In genomic region chr14:65414961-65415589, GRCh38 we compare ENCODE assay signal across 8 cellular contexts. TPM values are rescaled to one million over a fixed set of nuclear protein-coding genes. Genes with fewer than 3 reads are reported as not detected.
DNase-seq lines count a peak whose midpoint lies in the region; ATAC-seq and TF ChIP-seq lines count a peak whose summit lies in the region.

No MANE protein-coding gene starts in this region.

- TF ChIP-seq CTCF in LNCAP (IDR thresholded peaks at IDR 0.05), result peak; percentile 68

- CTCF ChIA-PET in activated naive CD4-positive, alpha-beta T cell treated with anti-CD3 and anti-CD28 coated beads, Interleukin-2, amount 10 ng/mL, durations not matched to agents 7 days and 5 days (lab: Charles Lee), result interaction anchor here (0.5 to 6.3 kb wide), 43 partner anchors 9 to 944 kb away, joined by 3 to 56 read pairs (median 4); partner anchors contain the start of gene FNTB
- CTCF ChIA-PET in activated CD8-positive, alpha-beta T cell treated with anti-CD3 and anti-CD28 coated beads, Interleukin-2, amount 10 ng/mL, durations not matched to agents 7 days and 5 days (lab: Charles Lee), result interaction anchor here (0.6 to 10.7 kb wide), 49 partner anchors 9 to 1247 kb away, joined by 3 to 171 read pairs (median 4); no protein-coding TSS in a partner anchor

- peaks cover 50% of the 10 kb centered on the region for H3K4me1 Mint-ChIP-seq in activated naive CD4-positive, alpha-beta T cell treated with anti-CD3 and anti-CD28 coated beads, Interleukin-2, amount 10 ng/mL, durations not matched to agents 7 days and 5 days
- peaks cover 49% of the 10 kb centered on the region for H3K4me1 Mint-ChIP-seq in activated CD8-positive, alpha-beta T cell treated with anti-CD3 and anti-CD28 coated beads, Interleukin-2, amount 10 ng/mL, durations not matched to agents 7 days and 5 days (ENCODE audit: low read depth)

- no peak overlapping the region for H3K27ac Mint-ChIP-seq in activated naive CD4-positive, alpha-beta T cell treated with anti-CD3 and anti-CD28 coated beads, Interleukin-2, amount 10 ng/mL, durations not matched to agents 7 days and 5 days
- no peak overlapping the region for H3K27ac Mint-ChIP-seq in activated CD8-positive, alpha-beta T cell treated with anti-CD3 and anti-CD28 coated beads, Interleukin-2, amount 10 ng/mL, durations not matched to agents 7 days and 5 days

- H3K36me3 Mint-ChIP-seq in activated naive CD4-positive, alpha-beta T cell treated with anti-CD3 and anti-CD28 coated beads, Interleukin-2, amount 10 ng/mL, durations not matched to agents 7 days and 5 days, result peaks cover 6% of the 10 kb centered on the region
- H3K36me3 Mint-ChIP-seq in activated CD8-positive, alpha-beta T cell treated with anti-CD3 and anti-CD28 coated beads, Interleukin-2, amount 10 ng/mL, durations not matched to agents 7 days and 5 days (ENCODE audit: low read depth), result peaks cover 22% of the 10 kb centered on the region

- peak overlapping the region; percentile 99 for H3K4me3 Mint-ChIP-seq in activated naive CD4-positive, alpha-beta T cell treated with anti-CD3 and anti-CD28 coated beads, Interleukin-2, amount 10 ng/mL, durations not matched to agents 7 days and 5 days
- H3K4me3 Mint-ChIP-seq in activated CD8-positive, alpha-beta T cell treated with anti-CD3 and anti-CD28 coated beads, Interleukin-2, amount 10 ng/mL, durations not matched to agents 7 days and 5 days, result peak overlapping the region; percentile 100

- intact Hi-C loops in posterior cingulate gyrus (cut with DNase I), result loop anchor here (5.0 kb wide), 3 partner anchors 193 to 547 kb away; partner anchors contain the start of gene MAX

- ATAC-seq in activated CD8-positive, alpha-beta T cell treated with anti-CD3 and anti-CD28 coated beads, Interleukin-2, amount 10 ng/mL, durations not matched to agents 7 days and 5 days, result no peak
- ATAC-seq in GM19452 (IDR thresholded peaks at IDR 0.05; ENCODE audit: unreplicated experiment), result no peak

- no peaks in the 10 kb centered on the region for H3K27me3 Mint-ChIP-seq in activated naive CD4-positive, alpha-beta T cell treated with anti-CD3 and anti-CD28 coated beads, Interleukin-2, amount 10 ng/mL, durations not matched to agents 7 days and 5 days
- H3K27me3 Mint-ChIP-seq in activated CD8-positive, alpha-beta T cell treated with anti-CD3 and anti-CD28 coated beads, Interleukin-2, amount 10 ng/mL, durations not matched to agents 7 days and 5 days (ENCODE audit: low read depth), result no peaks in the 10 kb centered on the region

- H3K9me3 Mint-ChIP-seq in activated naive CD4-positive, alpha-beta T cell treated with anti-CD3 and anti-CD28 coated beads, Interleukin-2, amount 10 ng/mL, durations not matched to agents 7 days and 5 days, result no peaks in the 10 kb centered on the region
- H3K9me3 Mint-ChIP-seq in activated CD8-positive, alpha-beta T cell treated with anti-CD3 and anti-CD28 coated beads, Interleukin-2, amount 10 ng/mL, durations not matched to agents 7 days and 5 days (ENCODE audit: insufficient read depth), result no peaks in the 10 kb centered on the region

- POLR2A ChIA-PET in activated CD8-positive, alpha-beta T cell treated with anti-CD3 and anti-CD28 coated beads, Interleukin-2, amount 10 ng/mL, durations not matched to agents 7 days and 5 days (lab: Charles Lee), result interaction anchor here (0.5 to 5.7 kb wide), 4 partner anchors 105 to 954 kb away, joined by 5 to 77 read pairs (median 6); no protein-coding TSS in a partner anchor

- peak; percentile 44 for DNase-seq in activated naive CD4-positive, alpha-beta T cell treated with anti-CD3 and anti-CD28 coated beads, Interleukin-2, amount 10 ng/mL, durations not matched to agents 7 days and 5 days
- no peak for DNase-seq in activated naive CD4-positive, alpha-beta T cell treated with Interleukin-2 at 50 U/mL for 16 hours
- DNase-seq in activated CD8-positive, alpha-beta T cell treated with anti-CD3 and anti-CD28 coated beads, Interleukin-2, amount 10 ng/mL, durations not matched to agents 7 days and 5 days, result peak; percentile 56
- peak; percentile 70 for DNase-seq in inferior parietal cortex (ENCODE audit: extremely low spot score)
- no peak for DNase-seq in posterior cingulate gyrus
- no peak for DNase-seq in NCI-H2107 treated with DMSO at 0.1 percent for 48 hours (lab: John Stamatoyannopoulos, UW; ENCODE audit: unreplicated experiment)

RNA-seq across cellular contexts. Expression of gene FUT8, which starts 2.5 kb away (rescaled TPM):
- total RNA-seq in activated CD8-positive, alpha-beta T cell treated with anti-CD3 and anti-CD28 coated beads, Interleukin-2, amount 10 ng/mL, durations not matched to agents 7 days and 5 days, result 100 to 1,000 TPM in 1 of 2 experiments, 10 to 100 TPM in 1; 99.2 to 101 TPM

Comparison
In these comparisons a context has a peak if more than half of its experiments do, and no peak if none do; other contexts are left out.
1. DNase-seq: peak in activated naive CD4-positive, alpha-beta T cell treated with anti-CD3 and anti-CD28 coated beads, Interleukin-2, amount 10 ng/mL, durations not matched to agents 7 days and 5 days (single experiment), activated CD8-positive, alpha-beta T cell treated with anti-CD3 and anti-CD28 coated beads, Interleukin-2, amount 10 ng/mL, durations not matched to agents 7 days and 5 days (single experiment) and inferior parietal cortex (single experiment); none in activated naive CD4-positive, alpha-beta T cell treated with Interleukin-2 at 50 U/mL for 16 hours (single experiment), posterior cingulate gyrus (0 of 10) and NCI-H2107 treated with DMSO at 0.1 percent for 48 hours (single experiment).